Comparison of ENCODE assay signal across 7 cellular contexts in the genomic region with DNA sequence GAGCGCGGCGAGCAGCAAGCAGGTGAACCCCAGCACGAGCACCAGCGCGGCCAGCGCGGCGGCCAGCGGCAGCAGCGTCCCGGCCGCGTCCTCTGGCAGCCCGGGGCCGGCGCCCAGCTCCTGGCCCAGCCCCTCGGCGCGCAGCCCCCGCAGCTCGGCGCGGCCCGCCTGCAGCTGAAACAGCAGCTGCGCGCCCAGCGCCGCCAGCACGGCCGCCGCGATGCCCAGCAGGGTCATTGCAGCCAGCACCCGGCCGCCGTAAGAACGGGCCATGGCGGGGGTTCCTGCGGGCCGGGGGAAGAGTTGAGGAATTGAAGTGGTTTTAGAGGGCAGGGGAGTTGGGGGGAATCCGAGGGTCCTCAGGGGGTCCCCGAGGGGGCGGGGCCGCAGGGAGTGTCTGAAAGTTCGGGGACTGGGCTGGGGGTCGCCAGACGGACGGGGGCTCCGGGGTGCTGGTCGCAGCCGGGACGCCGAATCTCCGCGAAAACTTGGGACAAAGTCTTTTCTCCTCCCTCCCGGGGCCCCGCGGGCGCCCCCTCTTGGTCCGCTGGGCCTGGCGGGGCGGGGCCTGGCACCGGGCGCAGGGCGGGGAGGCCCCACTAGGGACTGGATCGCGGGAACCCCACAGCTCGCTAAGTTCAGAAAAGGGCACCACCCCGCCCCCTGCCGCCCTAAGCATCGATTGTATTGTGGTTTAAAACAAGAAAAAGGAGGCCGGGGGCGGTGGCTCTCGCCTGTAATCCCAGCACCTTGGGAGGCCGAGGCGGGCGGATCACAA. TPM values are rescaled to one million over a fixed set of nuclear protein-coding genes. Genes with fewer than 3 reads are reported as not detected.
DNase-seq lines count a peak whose midpoint lies in the region; ATAC-seq, FAIRE-seq and TF ChIP-seq lines count a peak whose summit lies in the region.

Gene TMEM221, minus strand, starts transcription at position 479 of the 778 bp plus-strand sequence. Its CDS starts 206 bp downstream, at position 273.

- POLR2A ChIA-PET in PC-9 (lab: Charles Lee; ENCODE audit: unreplicated experiment): no interaction called here

- no peak for FAIRE-seq in GM12892 (lab: Jason Lieb, UNC)

- no peaks in the 10 kb centered on the region for H4K20me1 ChIP-seq in PC-9 (ENCODE audit: insufficient read depth)

- intact Hi-C loops in PC-9 (cut with micrococcal nuclease; ENCODE audit: unreplicated experiment): no loop called here
- intact Hi-C loops in heart right ventricle (cut with DNase I): loop anchor here in 1 of 10 donors (5.0 kb wide), 1 partner anchor 51 kb away; no protein-coding TSS in a partner anchor

- peak within 1 kb of the TSS; percentile 76 for H3K4me3 ChIP-seq in PC-9
- peak within 1 kb of the TSS in 9 of 10 donors; percentile 33 to 60 (median 49) for H3K4me3 ChIP-seq in heart right ventricle
- peak within 1 kb of the TSS; percentile 41 for H3K4me3 ChIP-seq in skeletal muscle cell (ENCODE audit: low read depth, low read length)

- WGBS in heart right ventricle, 2 donors: 2% methylated on average over 61 to 74 of the region's 77 CpGs

- H3K27me3 ChIP-seq in PC-9 (ENCODE audit: insufficient read depth, low read depth) (no peaks in the 10 kb centered on the region), heart right ventricle (peaks cover 0 to 36% (median 3%) of the 10 kb centered on the region in 7 donors)

- no peaks in the 10 kb centered on the region for H3K9me2 ChIP-seq in PC-9 (ENCODE audit: insufficient read depth)

- TF ChIP-seq CTCF in PC-9 (conservative IDR thresholded peaks at IDR 0.05) (peak; percentile 71), heart right ventricle (IDR thresholded peaks at IDR 0.05) (peak; percentile 21 to 75 (median 63))

- H3K36me3 ChIP-seq in PC-9 (ENCODE audit: low read depth) (no peaks in the 10 kb centered on the region), heart right ventricle (no peaks in the 10 kb centered on the region)

- TF ChIP-seq POLR2A in GM12892 (IDR thresholded peaks at IDR 0.05; ENCODE audit: low read depth, low read length): no peak

- CTCF ChIA-PET in PC-9 (lab: Charles Lee): interaction anchor here (0.5 to 0.7 kb wide), 4 partner anchors 103 to 760 kb away, joined by 3 to 5 read pairs (median 4); no protein-coding TSS in a partner anchor

- BruUV-seq in PC-9 (replicated peaks; lab: Mats Ljungman, UMichigan): no TSS peak

- ATAC-seq in heart right ventricle: peak; percentile 64 to 85 (median 76)

- H3K79me2 ChIP-seq in PC-9 (ENCODE audit: low read depth): no peaks in the 10 kb centered on the region

- H3F3A ChIP-seq in PC-9 (ENCODE audit: insufficient read depth, low read depth): peaks cover 47% of the 10 kb centered on the region

- H3K27ac ChIP-seq in PC-9: no peak within 1 kb of the TSS
- no peak within 1 kb of the TSS for H3K27ac ChIP-seq in heart right ventricle

- H3K9me3 ChIP-seq in PC-9 (ENCODE audit: insufficient read depth, low read depth) (0 out of 2 replicates have a peak, but pooled peaks cover 3% of the 10 kb centered on the region), heart right ventricle (no peaks in the 10 kb centered on the region)

- peak within 1 kb of the TSS; percentile 96 for H3K4me2 ChIP-seq in PC-9

- DNase-seq in GM12892 (ENCODE audit: insufficient read length): peak; percentile 51
- peak in 1 of 2 experiments; percentile 51 for DNase-seq in PC-9
- peak; percentile 36 for DNase-seq in activated gamma-delta T cell treated with Interleukin-2 at 50 U/mL for 16 hours
- peak; percentile 42 to 61 for DNase-seq in heart right ventricle
- no peak for DNase-seq in skeletal muscle cell (ENCODE audit: low read depth)
- DNase-seq in globus pallidus (ENCODE audit: low spot score): no peak
- DNase-seq in NCI-H345 (lab: John Stamatoyannopoulos, UW): no peak

- H2AFZ ChIP-seq in PC-9: peak within 1 kb of the TSS; percentile 91

- peaks cover 14% of the 10 kb centered on the region for H3K4me1 ChIP-seq in PC-9 (replicated peaks; ENCODE audit: insufficient read depth)
- H3K4me1 ChIP-seq in heart right ventricle: peaks cover 0 to 10% (median 7%) of the 10 kb centered on the region in 9 donors

RNA-seq across cellular contexts. Expression of gene TMEM221, which starts in this region (rescaled TPM):
- polyA plus RNA-seq in GM12892 (2012; ENCODE audit: missing spikeins): not detected
- total RNA-seq in PC-9 (2021): 2.0 and 3.9 TPM in 2 replicates
- under 1 TPM in 2 of 10 donors, not detected in 8; 0.12 to 0.20 TPM for total RNA-seq in heart right ventricle
- under 1 TPM in 1 of 2 donors, not detected in 1; 0.03 TPM for polyA plus RNA-seq in heart right ventricle

Comparison
In these comparisons a context has a peak if more than half of its experiments do, and no peak if none do; other contexts are left out.
1. Peak in DNase-seq, ATAC-seq and H3K4me3 ChIP-seq in heart right ventricle; RNA of the gene not detected or under 1 TPM.
2. DNase-seq: peak in GM12892 (single experiment) and activated gamma-delta T cell treated with Interleukin-2 at 50 U/mL for 16 hours (single experiment); none in skeletal muscle cell (single experiment), globus pallidus (single experiment) and NCI-H345 (single experiment).
3. Peak in every context shown above with its lines, with median percentiles within 50 percentile points of each other: H3K4me3 ChIP-seq.